ENCODE assay signal across 8 cellular contexts in the genomic region with DNA sequence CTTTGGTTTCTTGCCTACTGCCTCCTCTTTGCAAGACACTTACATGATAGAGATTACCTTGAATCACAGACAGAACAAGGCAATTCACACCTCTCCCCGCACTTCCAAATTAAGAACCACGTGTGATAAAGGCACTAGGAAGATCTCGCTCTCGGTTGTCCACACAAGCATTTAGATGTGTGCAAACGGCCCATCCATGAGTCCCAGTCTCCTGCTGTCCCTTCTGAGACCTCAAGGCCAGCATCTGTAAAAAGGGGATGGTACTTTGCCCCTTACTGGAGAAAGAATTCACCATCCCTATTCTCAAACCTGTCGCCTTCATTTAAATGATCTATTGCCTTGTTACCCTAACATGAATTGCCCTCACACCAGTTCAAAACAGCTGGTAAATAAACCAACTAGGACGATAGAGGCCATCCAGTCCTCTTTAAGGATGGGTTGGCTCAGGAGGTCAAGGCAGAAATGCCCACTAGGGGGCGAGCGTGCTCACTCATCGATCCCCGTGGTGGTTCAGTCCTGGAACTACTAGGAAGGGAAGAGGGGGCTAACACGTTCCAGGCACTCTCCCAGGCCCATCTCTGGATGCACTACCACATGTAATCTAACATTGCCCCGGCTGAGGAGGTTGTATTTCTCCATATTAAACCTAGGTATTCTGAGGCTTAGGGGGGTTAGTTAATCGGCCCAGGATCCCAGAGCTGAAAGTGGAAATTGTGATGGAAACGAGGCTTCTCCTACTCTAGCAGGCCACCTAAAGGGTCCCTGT.
A peak's percentile ranks its signal among the peaks of the same experiment; 100 is the strongest.
DNase-seq lines count a peak whose midpoint lies in the region; ATAC-seq and TF ChIP-seq lines count a peak whose summit lies in the region.

No MANE protein-coding gene starts in this region.

- 32 to 36% (median 35%) methylated on average over 15 of the region's 15 CpGs for WGBS in heart left ventricle, 4 donors

- TF ChIP-seq CTCF in Peyer's patch (IDR thresholded peaks at IDR 0.05), result peak; percentile 32 to 81 (median 68)
- peak; percentile 64 to 88 (median 80) for TF ChIP-seq CTCF in heart left ventricle (IDR thresholded peaks at IDR 0.05)

- DNase-seq in COLO829 (ENCODE audit: low spot score) (peak; percentile 56), Peyer's patch (peak; percentile 50 to 91 (median 83)), heart left ventricle (peak; percentile 57 to 84 (median 66)), pulmonary artery endothelial cell (ENCODE audit: low read depth, low spot score) (peak; percentile 17), DMS114 treated with DMSO at 0.1 percent for 48 hours (lab: John Stamatoyannopoulos, UW; ENCODE audit: unreplicated experiment) (no peak)
- peak; percentile 63 for DNase-seq in activated naive CD4-positive, alpha-beta T cell treated with Interleukin-2 at 50 U/mL for 16 hours

- intact Hi-C loops in heart left ventricle (cut with DNase I), result loop anchor here (2.0 to 10.0 kb wide), 11 partner anchors 196 to 886 kb away; partner anchors contain the start of genes CCDC149 (in 2 of the 10) and ANAPC4 (in 1 of the 10)

- ATAC-seq in GM19397 (IDR thresholded peaks at IDR 0.05; ENCODE audit: unreplicated experiment) (peak; percentile 85), HG03571 (IDR thresholded peaks at IDR 0.05; ENCODE audit: unreplicated experiment) (peak; percentile 81), heart left ventricle (peak; percentile 56 to 85 (median 80))

- H3K27me3 ChIP-seq in Peyer's patch, result no peaks in the 10 kb centered on the region
- H3K27me3 ChIP-seq in heart left ventricle, result no peaks in the 10 kb centered on the region

- no peaks in the 10 kb centered on the region for H3K9me3 ChIP-seq in Peyer's patch
- no peaks in the 10 kb centered on the region for H3K9me3 ChIP-seq in heart left ventricle

- no peak for TF ChIP-seq POLR2A in Peyer's patch (IDR thresholded peaks at IDR 0.05)
- TF ChIP-seq POLR2A in heart left ventricle (IDR thresholded peaks at IDR 0.05), result no peak

- H3K36me3 ChIP-seq in Peyer's patch (no peaks in the 10 kb centered on the region), heart left ventricle (no peaks in the 10 kb centered on the region)

- H3K4me3 ChIP-seq in Peyer's patch, result no peak overlapping the region
- no peak overlapping the region for H3K4me3 ChIP-seq in heart left ventricle

- H3K4me1 ChIP-seq in Peyer's patch (peaks cover 0 to 6% (median 0%) of the 10 kb centered on the region in 4 donors), heart left ventricle (peaks cover 0 to 9% (median 0%) of the 10 kb centered on the region in 12 donors)

- H3K27ac ChIP-seq in Peyer's patch (no peak overlapping the region), heart left ventricle (peak overlapping the region in 1 of 12 donors; percentile 27)
